ENCODE assay signal across 1 cellular context in genomic region chr1:214604543-214604942, GRCh38.
TF ChIP-seq lines count a peak whose summit lies in the region.

No MANE protein-coding gene starts in this region.

TF ChIP-seq in GM23338, 12 proteins besides CTCF, POLR2A, EP300 and RAD21 (continued from another document):
- TF ChIP-seq REST (IDR thresholded peaks at IDR 0.05; ENCODE audit: unreplicated experiment): no peak
- no peak for TF ChIP-seq EZH2 (IDR thresholded peaks at IDR 0.05; ENCODE audit: low read depth, unreplicated experiment)
- no peak for TF ChIP-seq NANOG (IDR thresholded peaks at IDR 0.05; ENCODE audit: borderline replicate concordance)
- no peak for TF ChIP-seq JUNB (IDR thresholded peaks at IDR 0.05; ENCODE audit: unreplicated experiment)
- no peak for TF ChIP-seq ZNF114 (CRISPR knock-in tag; IDR thresholded peaks at IDR 0.05)
- TF ChIP-seq EZH2phosphoT487 (IDR thresholded peaks at IDR 0.05; ENCODE audit: unreplicated experiment): no peak
- TF ChIP-seq STAT1 (IDR thresholded peaks at IDR 0.05; ENCODE audit: unreplicated experiment): no peak
- TF ChIP-seq CREB1 (CRISPR knock-in tag; IDR thresholded peaks at IDR 0.05; ENCODE audit: low read depth): no peak
